Comparison of ENCODE assay signal across 20 cellular contexts in the genomic region with DNA sequence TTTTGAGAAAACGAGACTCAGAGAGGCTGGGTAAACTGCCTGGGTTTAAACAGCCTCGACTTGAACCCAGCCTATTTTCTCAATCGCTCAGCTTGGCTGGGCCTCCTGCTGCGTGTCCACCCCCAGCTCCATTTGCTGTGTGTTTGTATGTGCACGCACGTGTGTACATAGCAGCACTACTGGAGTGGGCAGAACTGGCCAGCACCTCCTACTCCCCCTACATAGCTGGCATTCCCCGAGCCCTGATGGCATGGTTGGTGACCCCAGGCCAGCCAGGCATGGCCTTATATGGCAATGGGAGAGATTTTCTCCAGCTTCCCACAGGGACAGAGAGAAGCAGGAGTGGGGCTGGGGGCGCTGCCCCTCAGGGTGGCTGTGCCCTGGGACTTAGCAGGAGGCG. TPM values are rescaled to one million over a fixed set of nuclear protein-coding genes. Genes with fewer than 3 reads are reported as not detected.
A peak's percentile ranks its signal among the peaks of the same experiment; 100 is the strongest.
DNase-seq lines count a peak whose midpoint lies in the region; ATAC-seq, FAIRE-seq and TF ChIP-seq lines count a peak whose summit lies in the region.
"Had no signal": no experiment of that assay in that cellular context is flagged by ENCODE, and none has a peak within 500 bp of the region (broad histone marks: within the 10 kb centered on the region; RNA-seq: fewer than 3 reads in every experiment).

No MANE protein-coding gene starts in this region.

- CTCF ChIA-PET in H1 (lab: Charles Lee; ENCODE audit: partially characterized antibody), result interaction anchor here (0.7 to 6.3 kb wide), 9 partner anchors 8 to 249 kb away, joined by 3 to 47 read pairs (median 4); a partner anchor contains a TSS

- H2AK5ac ChIP-seq in H1 (ENCODE audit: low read depth, low read length), result no peak overlapping the region

- H4K8ac ChIP-seq in H1 (ENCODE audit: extremely low read depth, insufficient read depth, low read length), result no peak overlapping the region

- H2BK12ac ChIP-seq in H1 (ENCODE audit: low read depth, low read length), result peak overlapping the region; percentile 96

- no peak overlapping the region for H3K23ac ChIP-seq in H1 (ENCODE audit: insufficient read length)

- no peak overlapping the region for H4K5ac ChIP-seq in H1 (ENCODE audit: insufficient read length, low read depth, low read length)

- H3K27me3 Mint-ChIP-seq in nephron (ENCODE audit: low read depth) (peaks cover 20% of the 10 kb centered on the region), type B pancreatic cell (peaks cover 3% of the 10 kb centered on the region)

- H3K36me3 ChIP-seq in cardiac muscle cell (no peaks in the 10 kb centered on the region), heart left ventricle (no peaks in the 10 kb centered on the region), H1 (ENCODE audit: control insufficient read depth in 2 of 4, insufficient read depth in 4 of 4, low read length in 3 of 4) (peaks cover 0 to 20% (median 2%) of the 10 kb centered on the region in 4 experiments; a peak in 5 of 8 replicates)
- H3K36me3 ChIP-seq: ovary had no signal

- no peak overlapping the region for H2AFZ ChIP-seq in H1 (ENCODE audit: low read length)

- no peak for TF ChIP-seq EP300 in H1 (IDR thresholded peaks at IDR 0.05; ENCODE audit: borderline replicate concordance in 1 of 2, low read depth in 2 of 2, low read length in 2 of 2)

- H3K79me2 ChIP-seq in H1 (ENCODE audit: control insufficient read depth in 1 of 2, insufficient read depth in 2 of 2, low read length in 2 of 2), result peaks cover 0 to 18% of the 10 kb centered on the region in 2 experiments; a peak in 1 of 4 replicates

- H3K27me3 ChIP-seq in cardiac muscle cell (no peaks in the 10 kb centered on the region), heart left ventricle (peaks cover 0 to 28% (median 9%) of the 10 kb centered on the region in 9 donors), H1 (replicated peaks in 1 of 4; ENCODE audit: control insufficient read depth in 3 of 4, extremely low read depth in 1 of 4, insufficient read depth in 3 of 4, low read length in 3 of 4) (no peaks in the 10 kb centered on the region; a peak in 1 of 7 replicates)
- H3K27me3 ChIP-seq: ovary had no signal

- TF ChIP-seq CTCF in cardiac muscle cell (IDR thresholded peaks at IDR 0.05; ENCODE audit: low read depth, low read length) (no peak), heart left ventricle (IDR thresholded peaks at IDR 0.05) (no peak), H1 (IDR thresholded peaks at IDR 0.05; ENCODE audit: control extremely low read depth in 1 of 3, insufficient read depth in 1 of 3, low read depth in 1 of 3, low read length in 3 of 3) (no peak), nephron (IDR thresholded peaks at IDR 0.05; ENCODE audit: unreplicated experiment in 3 of 3) (no peak), type B pancreatic cell (conservative IDR thresholded peaks at IDR 0.05) (no peak)

- H3K9me3 ChIP-seq in cardiac muscle cell (ENCODE audit: low read depth), result no peaks in the 10 kb centered on the region
- H3K9me3 ChIP-seq in heart left ventricle, result no peaks in the 10 kb centered on the region
- H3K9me3 ChIP-seq in H1 (ENCODE audit: insufficient read depth in 2 of 2, low read depth in 1 of 2, low read length in 1 of 2), result no peaks in the 10 kb centered on the region
- H3K9me3 ChIP-seq: ovary had no signal

- ATAC-seq in heart left ventricle (no peak), HG03025 (IDR thresholded peaks at IDR 0.05; ENCODE audit: low FRiP score, unreplicated experiment) (no peak)
- ATAC-seq: activated naive CD8-positive, alpha-beta T cell treated with anti-CD3 and anti-CD28 coated beads, Interleukin-2, amount 50 U/mL, for 24 hours; activated T-helper 17 cell treated with anti-CD3 and anti-CD28 coated beads, Interleukin-2, amount 50 U/mL, for 72 hours had no signal

- intact Hi-C loops in heart left ventricle (cut with DNase I), result no loop called here

- peak overlapping the region in 1 of 4 experiments; percentile 8; a peak in 2 of 7 replicates for H3K9ac ChIP-seq in H1 (replicated peaks in 1 of 4; ENCODE audit: extremely low read depth in 1 of 4, low read depth in 3 of 4, low read length in 3 of 4)

- H3K27ac ChIP-seq in cardiac muscle cell (peak overlapping the region; percentile 54), heart left ventricle (peak overlapping the region in 4 of 12 donors; percentile 13 to 85 (median 24)), H1 (ENCODE audit: low read depth, low read length) (peak overlapping the region; percentile 49; the same call in 1 of the 2 replicates)
- H3K27ac ChIP-seq: 22Rv1, ovary, RWPE1, skin epidermis, VCaP had no signal

- peak overlapping the region; percentile 31 to 41 for H3K4me2 ChIP-seq in H1 (ENCODE audit: insufficient read depth in 1 of 2, low read depth in 2 of 2, low read length in 2 of 2)

- H3K27ac Mint-ChIP-seq in nephron (peak overlapping the region; percentile 91 to 97 (median 91)), type B pancreatic cell (peak overlapping the region; percentile 29)
- H3K27ac Mint-ChIP-seq: activated naive CD8-positive, alpha-beta T cell treated with anti-CD3 and anti-CD28 coated beads, Interleukin-2, amount 50 U/mL, for 24 hours; activated T-helper 17 cell treated with anti-CD3 and anti-CD28 coated beads, Interleukin-2, amount 50 U/mL, for 72 hours; immature natural killer cell; mesothelial cell of epicardium had no signal

- H2BK120ac ChIP-seq in H1 (replicated peaks; ENCODE audit: low read depth, low read length), result no peak overlapping the region

- DNase-seq in cardiac muscle cell (ENCODE audit: low read depth in 1 of 2, low spot score in 1 of 2) (peak in 1 of 2 donors; percentile 78), heart left ventricle (no peak), H1 (ENCODE audit: low read depth in 1 of 2, low spot score in 2 of 2) (no peak), type B pancreatic cell (ENCODE audit: extremely low spot score, unreplicated experiment) (no peak), GM19239 (ENCODE audit: insufficient read length, low spot score) (no peak), NCI-H2171 treated with DMSO at 0.1 percent for 48 hours (lab: John Stamatoyannopoulos, UW) (no peak)
- DNase-seq: activated naive CD8-positive, alpha-beta T cell treated with anti-CD3 and anti-CD28 coated beads, Interleukin-2, amount 50 U/mL, for 24 hours; foreskin melanocyte; immature natural killer cell; NCI-H1105 treated with DMSO at 0.1 percent for 48 hours; NCI-H774; ovary had no signal

- H3K9me3 Mint-ChIP-seq in nephron (no peaks in the 10 kb centered on the region), type B pancreatic cell (no peaks in the 10 kb centered on the region)
- H3K9me3 Mint-ChIP-seq: activated naive CD8-positive, alpha-beta T cell treated with anti-CD3 and anti-CD28 coated beads, Interleukin-2, amount 50 U/mL, for 24 hours; activated T-helper 17 cell treated with anti-CD3 and anti-CD28 coated beads, Interleukin-2, amount 50 U/mL, for 72 hours; immature natural killer cell; mesothelial cell of epicardium had no signal

- peak overlapping the region; percentile 91 for H4K91ac ChIP-seq in H1 (replicated peaks; ENCODE audit: insufficient read length, low read length)

- WGBS in heart left ventricle, 4 donors, result 75 to 80% (median 77%) methylated on average over 9 of the region's 9 CpGs
- WGBS in H1 (ENCODE audit: extremely low coverage in 1 of 2, insufficient coverage in 1 of 2, insufficient read length in 1 of 2, insufficient replicate concordance in 2 of 2, low coverage in 1 of 2, low lambda C conversion rate in 2 of 2, missing lambda C conversion rate in 1 of 2), 2 experiments, result 73% methylated on average over 9 of the region's 9 CpGs; no CpG with 5 or more reads in 1 of the 2 experiments

- peak overlapping the region; percentile 60 for H3K18ac ChIP-seq in H1 (ENCODE audit: extremely low read depth, low read length)

- H3K23me2 ChIP-seq in H1 (ENCODE audit: low read depth, low read length), result peaks cover 5% of the 10 kb centered on the region

- H2BK15ac ChIP-seq in H1 (ENCODE audit: low read length), result no peak overlapping the region

- no peak overlapping the region for H3K56ac ChIP-seq in H1 (replicated peaks; ENCODE audit: insufficient read length, low read depth, low read length)

- FAIRE-seq in H1 (lab: Jason Lieb, UNC) (no peak), GM19239 (lab: Jason Lieb, UNC) (no peak)

- peak overlapping the region; percentile 58 for H3K4ac ChIP-seq in H1 (replicated peaks; ENCODE audit: insufficient read length, low read depth, low read length)

- no peak overlapping the region for H2BK20ac ChIP-seq in H1 (ENCODE audit: low read length)

- no peak for TF ChIP-seq RAD21 in H1 (IDR thresholded peaks at IDR 0.05 in 1 of 2, conservative IDR thresholded peaks at IDR 0.05 in 1 of 2; ENCODE audit: low read depth in 2 of 2, low read length in 2 of 2)

- H4K20me1 ChIP-seq in H1 (replicated peaks in 1 of 2; ENCODE audit: control insufficient read depth in 1 of 2, insufficient read depth in 2 of 2, low read length in 2 of 2), result peaks cover 3 to 4% of the 10 kb centered on the region in 2 experiments

- TF ChIP-seq POLR2A in heart left ventricle (IDR thresholded peaks at IDR 0.05), result no peak
- TF ChIP-seq POLR2A in H1 (IDR thresholded peaks at IDR 0.05; ENCODE audit: control extremely low read depth in 1 of 2, low read depth in 2 of 2, low read length in 2 of 2), result no peak

- peak overlapping the region; percentile 84 for H2BK5ac ChIP-seq in H1 (ENCODE audit: low read depth, low read length)

- peaks cover 8% of the 10 kb centered on the region for H3K79me1 ChIP-seq in H1 (ENCODE audit: low read depth, low read length)

- H3K4me3 Mint-ChIP-seq in nephron (peak overlapping the region; percentile 32 to 73 (median 71)), type B pancreatic cell (no peak overlapping the region)
- H3K4me3 Mint-ChIP-seq: activated naive CD8-positive, alpha-beta T cell treated with anti-CD3 and anti-CD28 coated beads, Interleukin-2, amount 50 U/mL, for 24 hours; activated T-helper 17 cell treated with anti-CD3 and anti-CD28 coated beads, Interleukin-2, amount 50 U/mL, for 72 hours; immature natural killer cell; mesothelial cell of epicardium had no signal

- H3K4me1 Mint-ChIP-seq in nephron (peaks cover 41% of the 10 kb centered on the region), type B pancreatic cell (ENCODE audit: unreplicated experiment) (peaks cover 17% of the 10 kb centered on the region)

- H3K4me1 ChIP-seq in cardiac muscle cell (ENCODE audit: low read depth), result peaks cover 3% of the 10 kb centered on the region
- peaks cover 0 to 67% (median 27%) of the 10 kb centered on the region in 12 donors for H3K4me1 ChIP-seq in heart left ventricle
- peaks cover 8 to 65% (median 49%) of the 10 kb centered on the region in 4 experiments for H3K4me1 ChIP-seq in H1 (replicated peaks in 1 of 4; ENCODE audit: control insufficient read depth in 3 of 4, insufficient read depth in 4 of 4, low read length in 3 of 4)

- POLR2A ChIA-PET in H1 (lab: Charles Lee; ENCODE audit: partially characterized antibody), result interaction anchor here (0.6 to 29.0 kb wide), 5 partner anchors 18 to 1651 kb away, joined by 3 to 751 read pairs (median 4); a partner anchor contains a TSS

- H3K36me3 Mint-ChIP-seq in nephron (ENCODE audit: low read depth) (peaks cover 5% of the 10 kb centered on the region), type B pancreatic cell (no peaks in the 10 kb centered on the region)
- H3K36me3 Mint-ChIP-seq: immature natural killer cell, mesothelial cell of epicardium had no signal

- H3K14ac ChIP-seq in H1 (ENCODE audit: insufficient read length), result no peak overlapping the region

- H3K4me3 ChIP-seq in cardiac muscle cell, result no peak overlapping the region
- H3K4me3 ChIP-seq in heart left ventricle, result no peak overlapping the region
- H3K4me3 ChIP-seq in H1 (ENCODE audit: extremely low read depth in 1 of 4, insufficient read depth in 2 of 4, low read depth in 3 of 4, low read length in 4 of 4), result peak overlapping the region in 1 of 4 experiments; percentile 32; a peak in 1 of 8 replicates
- H3K4me3 ChIP-seq: ovary, skin epidermis had no signal

RNA-seq across cellular contexts. Expression of a gene that starts 4.1 kb away (rescaled TPM):
- total RNA-seq in cardiac muscle cell (14.2 and 14.3 TPM in 2 replicates), heart left ventricle (10 to 100 TPM; 12.1 to 93.8 (median 23.7) TPM), type B pancreatic cell (ENCODE audit: low replicate concordance) (44.1 and 50.3 TPM in 2 replicates)
- polyA plus RNA-seq in cardiac muscle cell (18.8 and 25.9 TPM in 2 replicates), heart left ventricle (10 to 100 TPM; 15.9 to 23.1 TPM), H1 (2011; rRNA removed) (68.2 and 70.7 TPM in 2 replicates)
- 149 and 153 TPM in 2 replicates for total RNA-seq in H1 (2021; fragmentation: NEBNext Ultra II Directional; extraction: Animal tissue kit (Norgen Biotek cat#: 25700))
- polyA plus RNA-seq in H1 (2011; cell fraction: cytosol; rRNA removed), result 103 TPM
- polyA plus RNA-seq in H1 (2011; cell fraction: nucleus; rRNA removed), result 76.7 TPM
- polyA plus RNA-seq in H1 (2012, experiment 1 of 2), result 121 to 128 TPM (median 125 TPM) in 4 replicates
- 119 TPM for polyA plus RNA-seq in H1 (2012, experiment 2 of 2)
- 81.8 TPM for polyA plus RNA-seq in H1 (2013, experiment 1 of 2)
- 81.0 TPM for polyA plus RNA-seq in H1 (2013, experiment 2 of 2)
- 121 and 131 TPM in 2 replicates for polyA minus RNA-seq in H1 (2011; rRNA and poly(A)+ RNA removed)
- 65.1 TPM for polyA minus RNA-seq in H1 (2011; cell fraction: cytosol; rRNA and poly(A)+ RNA removed)
- 45.1 TPM for polyA minus RNA-seq in H1 (2011; cell fraction: nucleus; rRNA and poly(A)+ RNA removed)
- polyA plus RNA-seq: immature natural killer cell had no signal

RNA-seq across cellular contexts. Expression of a gene that starts 24.9 kb away (rescaled TPM):
- total RNA-seq in cardiac muscle cell (18.7 and 29.0 TPM in 2 replicates), heart left ventricle (10 to 100 TPM; 19.2 to 45.1 (median 25.7) TPM), type B pancreatic cell (ENCODE audit: low replicate concordance) (51.0 and 67.1 TPM in 2 replicates)
- polyA plus RNA-seq in cardiac muscle cell (14.7 and 15.9 TPM in 2 replicates), heart left ventricle (10 to 100 TPM; 13.7 to 13.8 TPM), H1 (2011; rRNA removed) (28.6 and 37.6 TPM in 2 replicates)
- total RNA-seq in H1 (2021; fragmentation: NEBNext Ultra II Directional; extraction: Animal tissue kit (Norgen Biotek cat#: 25700)), result 39.0 and 50.2 TPM in 2 replicates
- 15.4 TPM for polyA plus RNA-seq in H1 (2011; cell fraction: cytosol; rRNA removed)
- polyA plus RNA-seq in H1 (2011; cell fraction: nucleus; rRNA removed), result 40.9 TPM
- 19.7 to 32.4 TPM (median 31.4 TPM) in 4 replicates for polyA plus RNA-seq in H1 (2012, experiment 1 of 2)
- polyA plus RNA-seq in H1 (2012, experiment 2 of 2), result 36.7 TPM
- 25.5 TPM for polyA plus RNA-seq in H1 (2013, experiment 1 of 2)
- 23.7 TPM for polyA plus RNA-seq in H1 (2013, experiment 2 of 2)
- polyA minus RNA-seq in H1 (2011; rRNA and poly(A)+ RNA removed), result 29.8 and 33.2 TPM in 2 replicates
- polyA minus RNA-seq in H1 (2011; cell fraction: cytosol; rRNA and poly(A)+ RNA removed), result 35.2 TPM
- polyA minus RNA-seq in H1 (2011; cell fraction: nucleus; rRNA and poly(A)+ RNA removed), result 66.2 TPM
